Comparison of ENCODE assay signal across 1 cellular context in genomic region chr10:114174462-114175190, GRCh38.
TF ChIP-seq lines count a peak whose summit lies in the region.

No MANE protein-coding gene starts in this region.

TF ChIP-seq in K562, 482 proteins besides CTCF, POLR2A, EP300 and RAD21 (continued from another document):
- TF ChIP-seq ZNF518B (CRISPR knock-in tag; IDR thresholded peaks at IDR 0.05) (no peak), TRIM25 (IDR thresholded peaks at IDR 0.05; ENCODE audit: borderline replicate concordance) (no peak), CTCFL (IDR thresholded peaks at IDR 0.05; ENCODE audit: borderline replicate concordance, insufficient read depth, low read depth, low read length, poor library complexity, severe bottlenecking) (peak; percentile 2), GATA2 (CRISPR knock-in tag; IDR thresholded peaks at IDR 0.05) (no peak), ATF1 (CRISPR knock-in tag; IDR thresholded peaks at IDR 0.05) (no peak), ATF1 (tag; IDR thresholded peaks at IDR 0.05) (peak; percentile 62), NRF1 (conservative IDR thresholded peaks at IDR 0.05 in 1 of 2, IDR thresholded peaks at IDR 0.05 in 1 of 2) (peak; percentile 13 to 21; a peak in 1 of 4 replicates)
